Comparison of ENCODE assay signal across 20 cellular contexts in the genomic region with DNA sequence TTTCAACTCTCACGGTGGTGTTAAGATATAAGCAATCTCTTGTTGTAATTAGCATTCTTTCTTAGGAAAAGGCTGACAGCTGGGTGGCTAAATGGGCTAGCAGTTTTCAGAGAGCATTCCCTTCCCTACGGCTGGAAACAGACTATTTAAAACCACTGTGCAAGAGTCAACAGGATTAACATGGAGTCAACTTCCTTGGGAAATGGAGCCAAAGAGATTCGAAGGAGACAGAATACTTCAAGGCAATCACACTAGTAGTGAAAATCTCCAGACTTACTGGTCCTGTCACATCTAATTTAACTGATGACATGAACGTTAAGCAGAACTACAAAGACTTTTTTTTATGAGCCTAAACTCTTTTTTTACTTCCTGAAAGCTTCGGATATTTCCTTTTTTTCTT.
"Had no signal": no experiment of that assay in that cellular context is flagged by ENCODE, and none has a peak within 500 bp of the region (broad histone marks: within the 10 kb centered on the region; RNA-seq: fewer than 3 reads in every experiment).

No MANE protein-coding gene starts in this region.

- H3K36me3 ChIP-seq: neutrophil, pancreas, upper lobe of right lung had no signal

- ATAC-seq: activated CD8-positive, alpha-beta T cell treated with anti-CD3 and anti-CD28 coated beads for 36 hours; activated T-helper 17 cell treated with anti-CD3 and anti-CD28 coated beads, Interleukin-2, amount 50 U/mL, for 72 hours; body of pancreas; foreskin keratinocyte; left ventricle myocardium superior; naive thymus-derived CD8-positive, alpha-beta T cell; pancreas; sciatic nerve; stimulated activated effector memory CD8-positive, alpha-beta T cell treated with anti-CD3 and anti-CD28 coated beads, Interleukin-12 subunit alpha, Interleukin-12 subunit beta, amount 100 ng/mL, for 72 hours; upper lobe of right lung had no signal

- H3K4me1 ChIP-seq: body of pancreas, foreskin keratinocyte, pancreas, upper lobe of right lung had no signal

- H3K9me3 ChIP-seq: body of pancreas, neutrophil, pancreas, upper lobe of right lung had no signal

- H3K27ac ChIP-seq: body of pancreas, foreskin keratinocyte, neutrophil, pancreas, upper lobe of right lung had no signal

- H3K4me3 ChIP-seq: body of pancreas, pancreas, upper lobe of right lung had no signal

- H3K27me3 ChIP-seq: body of pancreas, foreskin keratinocyte, neutrophil, pancreas, upper lobe of right lung had no signal

- DNase-seq: activated CD4-positive, alpha-beta T cell treated with anti-CD3 and anti-CD28 coated beads, Interleukin-2, amount 10 ng/mL, durations not matched to agents 24 days and 14 days; activated CD8-positive, alpha-beta T cell treated with anti-CD3 and anti-CD28 coated beads for 36 hours; activated naive CD4-positive, alpha-beta T cell treated with Interleukin-2 at 50 U/mL for 16 hours; activated naive CD8-positive, alpha-beta T cell treated with anti-CD3 and anti-CD28 coated beads, Interleukin-2, amount 10 ng/mL, durations not matched to agents 7 days and 5 days; activated T-cell treated with anti-CD3 and anti-CD28 coated beads, Interleukin-2, amount 50 U/mL, for 1 hour; amygdala; body of pancreas; central memory CD4-positive, alpha-beta T cell; foreskin keratinocyte; head of caudate nucleus; left ventricle myocardium superior; naive thymus-derived CD8-positive, alpha-beta T cell; pancreas; stimulated activated CD4-positive, alpha-beta T cell treated with anti-CD3 and anti-CD28 coated beads, Interleukin-4, amount 100 ng/mL, for 24 hours; T1000; upper lobe of right lung had no signal
